ENCODE assay signal across 18 cellular contexts in genomic region chr7:132226046-132226590, GRCh38.
DNase-seq lines count a peak whose midpoint lies in the region; ATAC-seq, FAIRE-seq and TF ChIP-seq lines count a peak whose summit lies in the region.
"Had no signal": no experiment of that assay in that cellular context is flagged by ENCODE, and none has a peak within 500 bp of the region (broad histone marks: within the 10 kb centered on the region; RNA-seq: fewer than 3 reads in every experiment).

No MANE protein-coding gene starts in this region.

- intact Hi-C loops in prostate gland (cut with DNase I): no loop called here

- no peak overlapping the region for H3K4me3 ChIP-seq in A549
- H3K4me3 ChIP-seq in WERI-Rb-1 (ENCODE audit: low read depth, low read length): no peak overlapping the region
- no peak overlapping the region for H3K4me3 ChIP-seq in prostate gland
- H3K4me3 ChIP-seq: Peyer's patch had no signal

- DNase-seq in A549 (ENCODE audit: low read depth in 1 of 2, low spot score in 1 of 2): peak; percentile 14 to 22
- DNase-seq in WERI-Rb-1: peak; percentile 61
- DNase-seq in prostate gland (ENCODE audit: low spot score): no peak
- no peak for DNase-seq in stimulated activated naive CD8-positive, alpha-beta T cell treated with anti-CD3 and anti-CD28 coated beads, Interleukin-15, Interleukin-2, amounts not matched to agents 100 U/mL and 50 U/mL, for 24 hours
- no peak for DNase-seq in retina
- DNase-seq in SHP77 treated with DMSO at 0.1 percent for 48 hours (lab: John Stamatoyannopoulos, UW): no peak
- DNase-seq: AML-193, COR-L47, DMS 273 treated with DMSO at 0.1 percent for 48 hours, GF-D8, H9, NCI-H1417 treated with DMSO at 0.1 percent for 48 hours, NCI-H1930, NCI-H345, NCI-H524 treated with DMSO at 0.1 percent for 48 hours, Peyer's patch had no signal

- H3K9me3 ChIP-seq in A549 (no peaks in the 10 kb centered on the region), WERI-Rb-1 (ENCODE audit: severe bottlenecking) (no peaks in the 10 kb centered on the region), prostate gland (no peaks in the 10 kb centered on the region)
- H3K9me3 ChIP-seq: Peyer's patch had no signal

- no peak for TF ChIP-seq EP300 in A549 (IDR thresholded peaks at IDR 0.05)

- no peak for TF ChIP-seq RAD21 in A549 (conservative IDR thresholded peaks at IDR 0.05 in 1 of 2, IDR thresholded peaks at IDR 0.05 in 1 of 2)

- ATAC-seq in A549: peak; percentile 65 to 75
- no peak for ATAC-seq in stimulated activated naive CD8-positive, alpha-beta T cell treated with anti-CD3 and anti-CD28 coated beads, Interleukin-15, Interleukin-2, amounts not matched to agents 100 U/mL and 50 U/mL, for 24 hours

- H3K4me2 ChIP-seq in A549: no peak overlapping the region; the same call in 2 of the 3 replicates
- H3K4me2 ChIP-seq: KMS-11 had no signal

- CTCF ChIA-PET in A549 (lab: Yijun Ruan, JAX): interaction anchor here (0.7 to 2.4 kb wide), 4 partner anchors 12 to 367 kb away, joined by 3 to 11 read pairs (median 4); no protein-coding TSS in a partner anchor

- TF ChIP-seq POLR2A in A549 (IDR thresholded peaks at IDR 0.05; ENCODE audit: low read length) (no peak), prostate gland (IDR thresholded peaks at IDR 0.05) (no peak)

- WGBS in A549 (ENCODE audit: missing lambda C conversion rate): 72% methylated on average over 8 of the region's 8 CpGs
- WGBS in prostate gland: 86% methylated on average over 8 of the region's 8 CpGs

- H3K27me3 ChIP-seq in WERI-Rb-1 (ENCODE audit: insufficient read depth, low read depth, severe bottlenecking) (no peaks in the 10 kb centered on the region), prostate gland (replicated peaks; ENCODE audit: insufficient read depth) (no peaks in the 10 kb centered on the region)
- H3K27me3 ChIP-seq: Peyer's patch had no signal

- H3K4me1 ChIP-seq in A549 (peaks cover 15% of the 10 kb centered on the region), prostate gland (replicated peaks) (peaks cover 7% of the 10 kb centered on the region)
- H3K4me1 ChIP-seq: Peyer's patch had no signal

- POLR2A ChIA-PET in A549 (lab: Yijun Ruan, JAX): no interaction called here

- H3K27ac ChIP-seq in A549: no peak overlapping the region; a peak in 2 of 6 replicates
- H3K27ac ChIP-seq in C4-2B: peak overlapping the region; percentile 55; the same call in 1 of the 2 replicates
- peak overlapping the region; percentile 87 for H3K27ac ChIP-seq in WERI-Rb-1
- peak overlapping the region; percentile 71 to 74 for H3K27ac ChIP-seq in prostate gland
- H3K27ac ChIP-seq: KMS-11, Peyer's patch had no signal

- no peak for TF ChIP-seq CTCF in A549 (IDR thresholded peaks at IDR 0.05)
- TF ChIP-seq CTCF in C4-2B (conservative IDR thresholded peaks at IDR 0.05): no peak
- TF ChIP-seq CTCF in WERI-Rb-1 (IDR thresholded peaks at IDR 0.05; ENCODE audit: low read depth, low read length): peak; percentile 46; the same call in 1 of the 2 replicates
- TF ChIP-seq CTCF in prostate gland (IDR thresholded peaks at IDR 0.05): no peak

- FAIRE-seq in A549 (lab: Jason Lieb, UNC): no peak

- H3K36me3 ChIP-seq in WERI-Rb-1 (no peaks in the 10 kb centered on the region), prostate gland (no peaks in the 10 kb centered on the region)
- H3K36me3 ChIP-seq: Peyer's patch had no signal

TF ChIP-seq in A549, 52 proteins besides CTCF, POLR2A, EP300 and RAD21:
- TF ChIP-seq MAFK (IDR thresholded peaks at IDR 0.05; ENCODE audit: partially characterized antibody) (peak; percentile 2), HOXA7 (CRISPR knock-in tag; IDR thresholded peaks at IDR 0.05) (no peak)

Comparison
In these comparisons a context has a peak if more than half of its experiments do, and no peak if none do; other contexts are left out.
1. DNase-seq: peak in A549 (2 of 2) and WERI-Rb-1 (single experiment); none in prostate gland (single experiment), stimulated activated naive CD8-positive, alpha-beta T cell treated with anti-CD3 and anti-CD28 coated beads, Interleukin-15, Interleukin-2, amounts not matched to agents 100 U/mL and 50 U/mL, for 24 hours (single experiment), retina (single experiment) and SHP77 treated with DMSO at 0.1 percent for 48 hours (single experiment).
2. H3K27ac ChIP-seq: peak in C4-2B (single experiment), WERI-Rb-1 (single experiment) and prostate gland (2 of 2); none in A549 (0 of 2).